20 cellular contexts compared by ENCODE assay signal in the genomic region with DNA sequence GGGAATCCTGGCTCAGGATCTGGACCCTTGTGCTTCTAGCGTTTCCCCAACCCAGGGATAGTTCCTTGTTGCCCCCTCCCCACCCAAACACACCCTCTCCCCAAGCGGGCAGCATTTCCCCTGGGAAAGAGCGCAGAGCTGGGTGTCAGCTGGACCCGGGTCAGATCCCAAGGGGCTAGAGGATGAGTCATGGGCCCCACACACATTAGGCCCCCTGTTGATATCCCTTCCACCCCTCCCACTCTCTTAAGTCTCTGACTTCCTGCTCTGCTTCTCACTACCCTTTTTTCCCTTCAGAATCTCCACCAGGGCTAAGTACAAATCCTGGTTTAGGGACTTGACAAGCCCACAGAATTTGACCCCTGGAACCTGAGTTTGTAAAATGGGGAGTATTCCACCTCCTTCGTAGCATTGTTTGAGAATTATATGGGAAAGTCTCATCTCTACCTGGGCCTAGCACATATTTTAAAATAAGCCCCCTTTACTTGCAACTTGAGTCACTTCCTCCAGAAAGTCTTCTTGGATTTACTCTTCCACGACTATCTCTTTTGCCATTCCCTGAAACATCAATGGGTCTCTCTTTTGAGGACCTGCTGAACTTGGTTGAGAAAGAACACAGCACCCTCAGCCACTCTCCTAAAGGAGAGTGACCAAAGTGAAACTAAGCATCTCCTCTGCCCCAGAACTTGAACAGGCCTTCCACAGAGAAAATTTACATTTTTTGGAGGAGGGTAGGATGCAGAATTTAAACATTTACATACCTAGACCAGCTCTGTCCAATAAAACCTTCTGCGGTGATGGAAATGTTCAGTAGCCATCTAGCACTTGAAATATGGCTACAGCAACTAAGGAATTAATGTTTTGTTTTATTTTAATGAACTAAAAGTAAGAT. TPM values are rescaled to one million over a fixed set of nuclear protein-coding genes. Genes with fewer than 3 reads are reported as not detected.
DNase-seq lines count a peak whose midpoint lies in the region; ATAC-seq and TF ChIP-seq lines count a peak whose summit lies in the region.
"Had no signal": no experiment of that assay in that cellular context is flagged by ENCODE, and none has a peak within 500 bp of the region (broad histone marks: within the 10 kb centered on the region; RNA-seq: fewer than 3 reads in every experiment).

No MANE protein-coding gene starts in this region.

- H3K4me1 ChIP-seq in mammary epithelial cell (ENCODE audit: insufficient read depth, low read length): peaks cover 31% of the 10 kb centered on the region
- H3K4me1 ChIP-seq in breast epithelium: peaks cover 5 to 15% of the 10 kb centered on the region in 2 donors
- peaks cover 35% of the 10 kb centered on the region for H3K4me1 ChIP-seq in OCI-LY3 (ENCODE audit: low read length)

- ATAC-seq in GM19395 (IDR thresholded peaks at IDR 0.05; ENCODE audit: unreplicated experiment): no peak
- ATAC-seq: left ventricle myocardium superior, natural killer cell, sciatic nerve had no signal

- H3K4me2 ChIP-seq in mammary epithelial cell (ENCODE audit: insufficient read depth, low read depth, low read length) (peak overlapping the region; percentile 93), OCI-LY3 (ENCODE audit: low read length) (peak overlapping the region; percentile 62)

- no peak for TF ChIP-seq CTCF in mammary epithelial cell (conservative IDR thresholded peaks at IDR 0.05 in 1 of 2, IDR thresholded peaks at IDR 0.05 in 1 of 2; ENCODE audit: extremely low read depth in 1 of 2, insufficient read depth in 1 of 2, low read depth in 1 of 2, low read length in 2 of 2)
- no peak for TF ChIP-seq CTCF in breast epithelium (IDR thresholded peaks at IDR 0.05)
- no peak for TF ChIP-seq CTCF in OCI-LY3 (IDR thresholded peaks at IDR 0.05; ENCODE audit: low read depth, low read length)
- no peak for TF ChIP-seq CTCF in fibroblast of villous mesenchyme (IDR thresholded peaks at IDR 0.05; ENCODE audit: insufficient read depth, low read depth, low read length)

- CTCF ChIA-PET in mammary epithelial cell (lab: Charles Lee; ENCODE audit: low non-redundant PET): no interaction called here

- H3K9ac ChIP-seq in mammary epithelial cell (ENCODE audit: insufficient read depth, low read length): no peak overlapping the region
- no peak overlapping the region for H3K9ac ChIP-seq in OCI-LY3 (ENCODE audit: low read length)

- H3K27ac Mint-ChIP-seq in activated naive CD8-positive, alpha-beta T cell treated with anti-CD3 and anti-CD28 coated beads for 36 hours: no peak overlapping the region

- H3K36me3 Mint-ChIP-seq in activated naive CD8-positive, alpha-beta T cell treated with anti-CD3 and anti-CD28 coated beads for 36 hours: no peaks in the 10 kb centered on the region
- H3K36me3 Mint-ChIP-seq: natural killer cell had no signal

- dilution Hi-C loops in mammary epithelial cell (cut with HindIII; ENCODE audit: low sequenced_read_pairs): no loop called here

- H3K79me2 ChIP-seq in mammary epithelial cell (ENCODE audit: insufficient read depth, low read length) (peaks cover 94% of the 10 kb centered on the region), OCI-LY3 (ENCODE audit: low read length) (no peaks in the 10 kb centered on the region)

- WGBS in mammary epithelial cell (ENCODE audit: low coverage, missing lambda C conversion rate): 69% methylated on average over 7 of the region's 7 CpGs

- DNase-seq in mammary epithelial cell (no peak), breast epithelium (ENCODE audit: low spot score in 2 of 2) (no peak), fibroblast of villous mesenchyme (ENCODE audit: low read depth) (peak; percentile 29), RKO (ENCODE audit: low spot score) (no peak)
- DNase-seq in activated naive CD8-positive, alpha-beta T cell treated with anti-CD3 and anti-CD28 coated beads for 36 hours: no peak
- DNase-seq: activated CD4-positive, alpha-beta T cell treated with anti-CD3 and anti-CD28 coated beads, Interleukin-2, amount 50 U/mL, for 4 hours; activated gamma-delta T cell; COR-L47; GDM1; left ventricle myocardium superior; natural killer cell; NCI-H1105; NCI-H2227 treated with DMSO at 0.1 percent for 48 hours; RPMI8226; T-helper 2 cell had no signal

- no peak overlapping the region for H3K27ac ChIP-seq in mammary epithelial cell (ENCODE audit: insufficient read depth, low read depth, low read length)
- H3K27ac ChIP-seq in breast epithelium: peak overlapping the region in 1 of 2 donors; percentile 7
- H3K27ac ChIP-seq in OCI-LY3 (ENCODE audit: low read length): peak overlapping the region; percentile 44
- peak overlapping the region; percentile 68 for H3K27ac ChIP-seq in temporal lobe (ENCODE audit: low read depth, low read length)
- H3K27ac ChIP-seq: cardiac muscle cell had no signal

- no peaks in the 10 kb centered on the region for H3K9me3 Mint-ChIP-seq in activated naive CD8-positive, alpha-beta T cell treated with anti-CD3 and anti-CD28 coated beads for 36 hours
- H3K9me3 Mint-ChIP-seq: natural killer cell had no signal

- H3K27me3 ChIP-seq in mammary epithelial cell (ENCODE audit: insufficient read depth, low read length) (no peaks in the 10 kb centered on the region), breast epithelium (no peaks in the 10 kb centered on the region), OCI-LY3 (ENCODE audit: low read depth, low read length) (no peaks in the 10 kb centered on the region)
- H3K27me3 ChIP-seq: cardiac muscle cell had no signal

- H3K9me3 ChIP-seq in mammary epithelial cell (replicated peaks; ENCODE audit: insufficient read depth, low read length): no peaks in the 10 kb centered on the region
- H3K9me3 ChIP-seq in breast epithelium: no peaks in the 10 kb centered on the region
- no peaks in the 10 kb centered on the region for H3K9me3 ChIP-seq in OCI-LY3 (ENCODE audit: insufficient read depth, low read length)

- no TSS peak for BruUV-seq in mammary epithelial cell (replicated peaks; lab: Mats Ljungman, UMichigan)

- intact Hi-C loops in mammary epithelial cell (cut with micrococcal nuclease): no loop called here
- intact Hi-C loops in breast epithelium (cut with DNase I; ENCODE audit: low total_unique reads): no loop called here

- no peak overlapping the region for H3K4me3 Mint-ChIP-seq in activated naive CD8-positive, alpha-beta T cell treated with anti-CD3 and anti-CD28 coated beads for 36 hours
- H3K4me3 Mint-ChIP-seq: natural killer cell had no signal

- peaks cover 6% of the 10 kb centered on the region for H3K36me3 ChIP-seq in mammary epithelial cell (ENCODE audit: insufficient read depth, low read length)
- no peaks in the 10 kb centered on the region for H3K36me3 ChIP-seq in breast epithelium
- H3K36me3 ChIP-seq in OCI-LY3 (replicated peaks; ENCODE audit: low read depth, low read length): no peaks in the 10 kb centered on the region

- peaks cover 2% of the 10 kb centered on the region for H3K4me1 Mint-ChIP-seq in activated naive CD8-positive, alpha-beta T cell treated with anti-CD3 and anti-CD28 coated beads for 36 hours

- H3K4me3 ChIP-seq in mammary epithelial cell (replicated peaks in 1 of 3; ENCODE audit: insufficient read depth in 1 of 3, low read depth in 2 of 3, low read length in 3 of 3) (no peak overlapping the region), breast epithelium (no peak overlapping the region), OCI-LY3 (ENCODE audit: low read length) (peak overlapping the region; percentile 41), fibroblast of villous mesenchyme (ENCODE audit: low read depth, low read length) (no peak overlapping the region)
- H3K4me3 ChIP-seq: cardiac muscle cell had no signal

- peaks cover 30% of the 10 kb centered on the region for H3K27me3 Mint-ChIP-seq in activated naive CD8-positive, alpha-beta T cell treated with anti-CD3 and anti-CD28 coated beads for 36 hours

- TF ChIP-seq POLR2A in breast epithelium (IDR thresholded peaks at IDR 0.05): no peak

- H2AFZ ChIP-seq in mammary epithelial cell (ENCODE audit: low read depth, low read length) (no peak overlapping the region), OCI-LY3 (ENCODE audit: low read depth, low read length) (no peak overlapping the region)

- in situ Hi-C loops in mammary epithelial cell (cut with MboI; ENCODE audit: low sequenced_read_pairs in 2 of 2): no loop called here

- H4K20me1 ChIP-seq in mammary epithelial cell (ENCODE audit: insufficient read depth, low read length) (no peaks in the 10 kb centered on the region), OCI-LY3 (ENCODE audit: insufficient read depth, low read length) (no peaks in the 10 kb centered on the region)

RNA-seq across cellular contexts. Expression of a gene that starts 4.7 kb away (rescaled TPM):
- 100 to 1,000 TPM; 124 to 206 TPM for total RNA-seq in mammary epithelial cell
- 99.4 TPM for polyA plus RNA-seq in mammary epithelial cell
- polyA minus RNA-seq in mammary epithelial cell: 77.8 TPM
- total RNA-seq in breast epithelium: 10 to 100 TPM in 2 of 3 donors, 1 to 10 TPM in 1; 9.3 to 49.9 (median 36.7) TPM
- total RNA-seq in fibroblast of villous mesenchyme: 17.4 and 18.1 TPM in 2 replicates
- total RNA-seq in temporal lobe: 3.4 TPM
- 1 to 10 TPM; 1.6 to 1.8 TPM for total RNA-seq in activated naive CD8-positive, alpha-beta T cell treated with anti-CD3 and anti-CD28 coated beads for 36 hours

RNA-seq across cellular contexts. Expression of a gene that starts 15.5 kb away (rescaled TPM):
- total RNA-seq in mammary epithelial cell: 10 to 100 TPM; 39.0 to 50.4 TPM
- 88.7 TPM for polyA plus RNA-seq in mammary epithelial cell
- polyA minus RNA-seq in mammary epithelial cell: 46.2 TPM
- total RNA-seq in breast epithelium: 10 to 100 TPM in 1 of 3 donors, 1 to 10 TPM in 2; 6.7 to 13.1 (median 9.4) TPM
- 28.9 and 43.8 TPM in 2 replicates for total RNA-seq in fibroblast of villous mesenchyme
- 32.9 TPM for total RNA-seq in temporal lobe
- 10 to 100 TPM; 88.6 to 90.2 TPM for total RNA-seq in activated naive CD8-positive, alpha-beta T cell treated with anti-CD3 and anti-CD28 coated beads for 36 hours

RNA-seq across cellular contexts. Expression of a gene that starts 15.6 kb away (rescaled TPM):
- total RNA-seq in mammary epithelial cell (1 to 10 TPM; 2.5 to 9.5 TPM), breast epithelium (1 to 10 TPM in 2 of 3 donors, under 1 TPM in 1; 0.64 to 1.6 (median 1.3) TPM), fibroblast of villous mesenchyme (0.86 and 1.3 TPM in 2 replicates), temporal lobe (1.2 TPM)
- polyA plus RNA-seq in mammary epithelial cell: 1.9 TPM
- not detected for polyA minus RNA-seq in mammary epithelial cell
- 1 to 10 TPM; 5.1 to 6.2 TPM for total RNA-seq in activated naive CD8-positive, alpha-beta T cell treated with anti-CD3 and anti-CD28 coated beads for 36 hours

RNA-seq across cellular contexts. Expression of a gene that starts 17.8 kb away (rescaled TPM):
- total RNA-seq in mammary epithelial cell (10 to 100 TPM; 15.0 to 43.2 TPM), breast epithelium (10 to 100 TPM; 12.6 to 26.2 (median 24.4) TPM), fibroblast of villous mesenchyme (10.0 and 11.7 TPM in 2 replicates), temporal lobe (6.9 TPM)
- polyA plus RNA-seq in mammary epithelial cell: 11.7 TPM
- 0.47 TPM for polyA minus RNA-seq in mammary epithelial cell
- total RNA-seq in activated naive CD8-positive, alpha-beta T cell treated with anti-CD3 and anti-CD28 coated beads for 36 hours: 10 to 100 TPM; 29.0 to 30.9 TPM

RNA-seq across cellular contexts. Expression of a gene that starts 21.2 kb away (rescaled TPM):
- 10 to 100 TPM; 42.7 to 79.3 TPM for total RNA-seq in mammary epithelial cell
- 71.6 TPM for polyA plus RNA-seq in mammary epithelial cell
- 64.7 TPM for polyA minus RNA-seq in mammary epithelial cell
- total RNA-seq in breast epithelium: 10 to 100 TPM; 58.0 to 70.0 (median 61.9) TPM
- 45.4 and 50.5 TPM in 2 replicates for total RNA-seq in fibroblast of villous mesenchyme
- total RNA-seq in temporal lobe: 18.4 TPM
- 10 to 100 TPM; 19.1 to 20.1 TPM for total RNA-seq in activated naive CD8-positive, alpha-beta T cell treated with anti-CD3 and anti-CD28 coated beads for 36 hours
